8 cellular contexts compared by ENCODE assay signal in genomic region chr9:116721411-116721810, GRCh38.
"Had no signal": no experiment of that assay in that cellular context is flagged by ENCODE, and none has a peak within 500 bp of the region (broad histone marks: within the 10 kb centered on the region; RNA-seq: fewer than 3 reads in every experiment).

No MANE protein-coding gene starts in this region.

- FAIRE-seq: G401.6, GM12878, GM12891, GM12892, GM18507, GM19239 had no signal

- H3K4me3 ChIP-seq: GM12878 had no signal

- DNase-seq: GDM1, GF-D8 had no signal
